Comparison of ENCODE assay signal across 11 cellular contexts in the genomic region with DNA sequence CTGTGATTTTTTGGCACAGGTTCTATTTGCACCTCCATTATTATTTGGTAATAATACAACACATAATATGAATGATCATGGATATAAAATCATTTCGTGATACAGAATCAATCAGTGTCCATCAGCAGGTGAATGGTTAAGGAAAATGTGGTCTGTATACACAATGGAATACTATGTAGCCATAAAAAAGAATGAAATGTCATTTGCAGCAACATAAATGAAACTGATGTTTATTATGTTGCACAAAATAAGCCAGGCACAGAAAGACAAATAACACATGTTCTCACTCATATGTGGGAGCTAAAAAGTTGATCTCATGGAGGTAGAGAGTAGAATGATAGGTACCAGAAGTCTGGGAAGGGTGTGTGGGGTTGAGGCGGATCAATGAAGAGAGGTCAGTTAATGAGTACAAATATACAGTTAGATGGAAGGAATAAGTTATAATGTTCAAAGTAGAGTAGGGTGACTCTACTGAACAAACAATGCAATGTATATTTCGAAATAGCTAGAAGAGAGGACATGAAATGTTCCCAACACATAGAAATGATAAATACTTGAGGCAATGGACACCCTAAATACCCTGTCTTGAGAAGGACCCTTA. TPM values are rescaled to one million over a fixed set of nuclear protein-coding genes. Genes with fewer than 3 reads are reported as not detected.
DNase-seq lines count a peak whose midpoint lies in the region; ATAC-seq and TF ChIP-seq lines count a peak whose summit lies in the region.
"Had no signal": no experiment of that assay in that cellular context is flagged by ENCODE, and none has a peak within 500 bp of the region (broad histone marks: within the 10 kb centered on the region; RNA-seq: fewer than 3 reads in every experiment).

No MANE protein-coding gene starts in this region.

- H3K36me3 Mint-ChIP-seq in CD8-positive, alpha-beta memory T cell, result no peaks in the 10 kb centered on the region
- H3K36me3 Mint-ChIP-seq in HFFc6 (ENCODE audit: low read depth) (no peaks in the 10 kb centered on the region), naive B cell (peaks cover 0 to 9% of the 10 kb centered on the region in 2 donors)

- no peak overlapping the region for H3K27ac ChIP-seq in CD8-positive, alpha-beta memory T cell (ENCODE audit: low read depth, low read length)
- H3K27ac ChIP-seq in tibial artery, result no peak overlapping the region
- H3K27ac ChIP-seq: brain microvascular endothelial cell had no signal

- no peak overlapping the region for H3K9ac ChIP-seq in adipocyte (ENCODE audit: low read length)

- POLR2A ChIA-PET in CD8-positive, alpha-beta memory T cell (lab: Charles Lee), result no interaction called here

- peaks cover 0 to 13% (median 9%) of the 10 kb centered on the region in 3 donors for H3K4me1 Mint-ChIP-seq in CD8-positive, alpha-beta memory T cell
- peaks cover 12% of the 10 kb centered on the region for H3K4me1 Mint-ChIP-seq in HFFc6 (ENCODE audit: low read depth)
- peaks cover 0 to 8% (median 3%) of the 10 kb centered on the region in 3 donors for H3K4me1 Mint-ChIP-seq in naive B cell

- intact Hi-C loops in tibial artery (cut with DNase I; ENCODE audit: low total_unique reads), result no loop called here

- H3K27me3 Mint-ChIP-seq in CD8-positive, alpha-beta memory T cell, result peaks cover 7 to 13% of the 10 kb centered on the region in 2 donors
- no peaks in the 10 kb centered on the region for H3K27me3 Mint-ChIP-seq in HFFc6 (ENCODE audit: insufficient read depth)
- H3K27me3 Mint-ChIP-seq in naive B cell, result peaks cover 0 to 15% (median 4%) of the 10 kb centered on the region in 3 donors

- H3K27ac Mint-ChIP-seq in CD8-positive, alpha-beta memory T cell, result no peak overlapping the region
- H3K27ac Mint-ChIP-seq in HFFc6 (no peak overlapping the region), naive B cell (peak overlapping the region in 1 of 6 donors; percentile 1)

- peaks cover 6% of the 10 kb centered on the region for H3K4me1 ChIP-seq in CD8-positive, alpha-beta memory T cell (ENCODE audit: insufficient read depth, low read length)
- H3K4me1 ChIP-seq in adipocyte (ENCODE audit: control insufficient read depth, insufficient read depth, low read length) (no peaks in the 10 kb centered on the region), tibial artery (peaks cover 0 to 13% (median 0%) of the 10 kb centered on the region in 4 donors)

- H3K36me3 ChIP-seq in CD8-positive, alpha-beta memory T cell (ENCODE audit: insufficient read depth, low read length), result no peaks in the 10 kb centered on the region
- H3K36me3 ChIP-seq in adipocyte (ENCODE audit: control insufficient read depth, insufficient read depth, low read length, severe bottlenecking), result no peaks in the 10 kb centered on the region
- H3K36me3 ChIP-seq in tibial artery, result no peaks in the 10 kb centered on the region
- H3K36me3 ChIP-seq: brain microvascular endothelial cell, thoracic aorta had no signal

- no peaks in the 10 kb centered on the region for H3K9me3 ChIP-seq in CD8-positive, alpha-beta memory T cell (ENCODE audit: low read length)
- H3K9me3 ChIP-seq in adipocyte (ENCODE audit: control insufficient read depth, low read length) (no peaks in the 10 kb centered on the region), tibial artery (no peaks in the 10 kb centered on the region)
- H3K9me3 ChIP-seq: thoracic aorta had no signal

- TF ChIP-seq CTCF in HFFc6 (IDR thresholded peaks at IDR 0.05) (no peak), tibial artery (IDR thresholded peaks at IDR 0.05) (no peak)

- peak overlapping the region; percentile 68 to 88 (median 84) for H3K4me3 Mint-ChIP-seq in CD8-positive, alpha-beta memory T cell
- H3K4me3 Mint-ChIP-seq in HFFc6, result peak overlapping the region; percentile 85
- H3K4me3 Mint-ChIP-seq in naive B cell, result peak overlapping the region in 6 of 8 donors; percentile 68 to 93 (median 84)

- H3K4me3 ChIP-seq in CD8-positive, alpha-beta memory T cell (ENCODE audit: low read length), result no peak overlapping the region
- H3K4me3 ChIP-seq in adipocyte (ENCODE audit: low read length) (no peak overlapping the region), tibial artery (no peak overlapping the region)

- no peak for DNase-seq in CD8-positive, alpha-beta memory T cell
- no peak for DNase-seq in HFFc6
- DNase-seq in adipocyte (ENCODE audit: low read depth), result peak; percentile 23
- DNase-seq in naive B cell, result no peak
- no peak for DNase-seq in tibial artery
- no peak for DNase-seq in SHP77 treated with DMSO at 0.1 percent for 48 hours (lab: John Stamatoyannopoulos, UW)
- DNase-seq in activated gamma-delta T cell treated with Interleukin-2 at 50 U/mL for 16 hours, result no peak
- DNase-seq: brain microvascular endothelial cell had no signal

- H3K27me3 ChIP-seq in CD8-positive, alpha-beta memory T cell (ENCODE audit: insufficient read depth, low read length, poor library complexity, severe bottlenecking), result no peaks in the 10 kb centered on the region
- H3K27me3 ChIP-seq in adipocyte (replicated peaks; ENCODE audit: control insufficient read depth, insufficient read depth, low read length) (no peaks in the 10 kb centered on the region), tibial artery (no peaks in the 10 kb centered on the region)
- H3K27me3 ChIP-seq: brain microvascular endothelial cell had no signal

- H3K9me3 Mint-ChIP-seq in CD8-positive, alpha-beta memory T cell, result peaks cover 0 to 3% (median 0%) of the 10 kb centered on the region in 5 donors
- H3K9me3 Mint-ChIP-seq in HFFc6 (no peaks in the 10 kb centered on the region), naive B cell (peaks cover 0 to 5% (median 3%) of the 10 kb centered on the region in 7 donors)

- ATAC-seq in naive B cell (ENCODE audit: low read depth in 2 of 2) (no peak), GM21390 (IDR thresholded peaks at IDR 0.05; ENCODE audit: unreplicated experiment) (no peak)
- ATAC-seq: Right ventricle myocardium inferior had no signal

- CTCF ChIA-PET in CD8-positive, alpha-beta memory T cell (lab: Charles Lee), result no interaction called here

RNA-seq across cellular contexts. Expression of gene SMARCA1, which starts 1.1 kb away (rescaled TPM):
- under 1 TPM in 1 of 2 experiments, not detected in 1; 0.11 TPM for total RNA-seq in CD8-positive, alpha-beta memory T cell
- 0.38 TPM for polyA plus RNA-seq in CD8-positive, alpha-beta memory T cell
- total RNA-seq in HFFc6 (2021; fragmentation: NEBNext Ultra II Directional; extraction: Animal tissue kit (Norgen Biotek cat#: 25700)), result 10 to 100 TPM; 61.4 to 71.7 (median 66.2) TPM
- polyA plus RNA-seq in naive B cell (ENCODE audit: low read depth in 6 of 6), result under 1 TPM in 5 of 6 donors, not detected in 1; 0.24 to 0.89 (median 0.40) TPM

RNA-seq across cellular contexts. Expression of gene OCRL, which starts 15.7 kb away (rescaled TPM):
- 1 to 10 TPM; 1.7 to 1.9 TPM for total RNA-seq in CD8-positive, alpha-beta memory T cell
- polyA plus RNA-seq in CD8-positive, alpha-beta memory T cell, result 0.31 TPM
- 10 to 100 TPM; 28.5 to 35.2 (median 30.5) TPM for total RNA-seq in HFFc6 (2021; fragmentation: NEBNext Ultra II Directional; extraction: Animal tissue kit (Norgen Biotek cat#: 25700))
- 1 to 10 TPM in 2 of 6 donors, under 1 TPM in 3, not detected in 1; 0.35 to 1.6 (median 0.97) TPM for polyA plus RNA-seq in naive B cell (ENCODE audit: low read depth in 6 of 6)

Comparison
In these comparisons a context has a peak if more than half of its experiments do, and no peak if none do; other contexts are left out.
1. RNA of gene SMARCA1, which starts 1.1 kb away (total RNA-seq): 61.4 to 71.7 TPM in HFFc6; 0.11 TPM in CD8-positive, alpha-beta memory T cell; every median in the first group is over 10 times any median in the second.
2. RNA of gene OCRL, which starts 15.7 kb away (total RNA-seq): 28.5 to 35.2 TPM in HFFc6; 1.7 to 1.9 TPM in CD8-positive, alpha-beta memory T cell; every median in the first group is over 10 times any median in the second.
3. Peak in every context shown above with its lines, with median percentiles within 50 percentile points of each other: H3K4me3 Mint-ChIP-seq.